29 cellular contexts compared by ENCODE assay signal in genomic region chr14:41418851-41419250, GRCh38.
"Had no signal": no experiment of that assay in that cellular context is flagged by ENCODE, and none has a peak within 500 bp of the region (broad histone marks: within the 10 kb centered on the region; RNA-seq: fewer than 3 reads in every experiment).

No MANE protein-coding gene starts in this region.

- H3K4me3 Mint-ChIP-seq: immature natural killer cell; mesothelial cell of epicardium; naive B cell; natural killer cell; nephron progenitor cell; stimulated activated naive B cell treated with anti-CD40 and anti-IgM and Interleukin-4, amounts not matched to agents 10 μg/mL and 1 μg/mL and 100 μg/mL, for 72 hours had no signal

- H3K4me1 ChIP-seq: left lung, lower lobe of right lung, right atrium auricular region, stomach, testis, thyroid gland, transverse colon, upper lobe of left lung, vagina had no signal

- H3K27me3 Mint-ChIP-seq: naive B cell; progenitor cell of endocrine pancreas; stimulated activated naive B cell treated with anti-CD40 and anti-IgM and Interleukin-4, amounts not matched to agents 10 μg/mL and 1 μg/mL and 100 μg/mL, for 72 hours had no signal

- DNase-seq: hypothalamus; immature natural killer cell; kidney; left colon; left lung; lower lobe of right lung; mesendoderm; naive B cell; natural killer cell; nephron progenitor cell; ovary; stimulated activated CD4-positive, alpha-beta T cell treated with anti-CD3 and anti-CD28 coated beads, Interleukin-12 subunit alpha, Interleukin-12 subunit beta, amount 100 ng/mL, for 4 hours; stimulated activated CD4-positive, alpha-beta T cell treated with anti-CD3 and anti-CD28 coated beads, Interleukin-15, amount 100 ng/mL, for 24 hours; stimulated activated CD4-positive, alpha-beta T cell treated with anti-CD3 and anti-CD28 coated beads, Interleukin-2, amount 100 ng/mL, for 24 hours; stimulated activated CD4-positive, alpha-beta T cell treated with anti-CD3 and anti-CD28 coated beads, Interleukin-4, amount 100 ng/mL, for 1 hour; stimulated activated naive B cell treated with anti-CD40 and anti-IgM and Interleukin-4, amounts not matched to agents 10 μg/mL and 1 μg/mL and 100 μg/mL, for 72 hours; stimulated activated naive CD8-positive, alpha-beta T cell treated with anti-CD3 and anti-CD28 coated beads, Interleukin-15, Interleukin-2, amounts not matched to agents 100 U/mL and 50 U/mL, for 24 hours; stomach; testis; thyroid gland; transverse colon; upper lobe of left lung had no signal

- H3K36me3 ChIP-seq: left lung, lower lobe of right lung, ovary, right atrium auricular region, stomach, thyroid gland, transverse colon, upper lobe of left lung, vagina had no signal

- H3K9me3 ChIP-seq: left lung, lower lobe of right lung, ovary, right atrium auricular region, stomach, testis, thyroid gland, upper lobe of left lung, vagina had no signal

- H3K36me3 Mint-ChIP-seq: immature natural killer cell; mesothelial cell of epicardium; naive B cell; natural killer cell; stimulated activated naive B cell treated with anti-CD40 and anti-IgM and Interleukin-4, amounts not matched to agents 10 μg/mL and 1 μg/mL and 100 μg/mL, for 72 hours had no signal

- H3K27ac ChIP-seq: left lung, lower lobe of right lung, ovary, right atrium auricular region, skin epidermis, stomach, testis, thyroid gland, transverse colon, upper lobe of left lung, vagina had no signal

- FAIRE-seq: islet of Langerhans, kidney had no signal

- H3K27me3 ChIP-seq: left lung, ovary, right atrium auricular region, stomach, testis, thyroid gland, transverse colon, upper lobe of left lung, vagina had no signal

- H3K9me3 Mint-ChIP-seq: nephron progenitor cell; stimulated activated naive B cell treated with anti-CD40 and anti-IgM and Interleukin-4, amounts not matched to agents 10 μg/mL and 1 μg/mL and 100 μg/mL, for 72 hours had no signal

- H3K4me1 Mint-ChIP-seq: immature natural killer cell; naive B cell; natural killer cell; nephron progenitor cell; stimulated activated naive B cell treated with anti-CD40 and anti-IgM and Interleukin-4, amounts not matched to agents 10 μg/mL and 1 μg/mL and 100 μg/mL, for 72 hours had no signal

- ATAC-seq: left colon; left lung; lower lobe of right lung; natural killer cell; sciatic nerve; stimulated activated naive B cell treated with anti-CD40 and anti-IgM and Interleukin-4, amounts not matched to agents 10 μg/mL and 1 μg/mL and 100 μg/mL, for 72 hours; stimulated activated naive CD8-positive, alpha-beta T cell treated with anti-CD3 and anti-CD28 coated beads, Interleukin-15, Interleukin-2, amounts not matched to agents 100 U/mL and 50 U/mL, for 24 hours had no signal

- H3K27ac Mint-ChIP-seq: immature natural killer cell; mesothelial cell of epicardium; natural killer cell; nephron progenitor cell; progenitor cell of endocrine pancreas; stimulated activated naive B cell treated with anti-CD40 and anti-IgM and Interleukin-4, amounts not matched to agents 10 μg/mL and 1 μg/mL and 100 μg/mL, for 72 hours had no signal

- H3K4me3 ChIP-seq: left lung, lower lobe of right lung, ovary, right atrium auricular region, skin epidermis, stomach, testis, thyroid gland, transverse colon, upper lobe of left lung, vagina had no signal
